1 cellular context compared by ENCODE assay signal in the genomic region with DNA sequence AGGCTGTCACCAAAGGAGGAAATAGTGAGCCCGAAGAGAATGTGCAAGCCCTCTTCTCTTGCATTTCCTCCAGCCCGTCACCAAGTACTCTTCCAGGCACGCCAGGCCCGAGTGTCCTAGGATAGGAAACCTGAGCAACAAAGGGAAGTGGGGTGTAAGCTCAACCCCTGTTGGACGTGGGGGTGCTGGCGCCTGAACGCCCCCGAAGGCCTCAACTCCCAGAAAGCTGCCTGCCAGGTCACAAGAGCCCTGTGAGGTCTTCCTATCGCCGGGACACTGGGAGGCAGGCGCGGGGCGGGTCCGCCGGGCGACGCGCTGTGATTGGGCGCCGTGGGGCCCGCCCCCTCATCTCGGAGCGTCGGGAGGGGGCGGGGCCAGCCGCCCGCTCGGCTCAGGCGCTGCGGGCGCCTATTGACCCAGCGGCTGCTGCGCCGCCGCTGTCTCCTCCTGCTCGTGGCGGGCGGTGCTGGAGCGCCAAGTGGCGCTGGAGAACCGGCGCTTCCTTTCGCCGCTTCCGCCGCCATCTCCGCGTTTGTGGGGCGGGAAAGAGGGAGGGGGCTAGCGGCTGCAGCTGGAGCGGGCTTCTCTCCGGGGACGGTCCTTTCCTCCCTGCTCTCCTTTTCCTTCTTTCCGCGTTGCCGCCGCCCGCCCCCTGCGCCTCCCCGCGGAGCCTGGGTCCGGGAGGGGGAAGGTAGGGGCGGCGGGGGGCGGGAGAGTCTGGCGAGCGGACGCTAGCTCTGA.
TF ChIP-seq lines count a peak whose summit lies in the region.

No MANE protein-coding gene starts in this region.

TF ChIP-seq in HepG2, 621 proteins besides CTCF, POLR2A, EP300 and RAD21 (continued from another document and continues in another):
- TF ChIP-seq, protein P1, sequence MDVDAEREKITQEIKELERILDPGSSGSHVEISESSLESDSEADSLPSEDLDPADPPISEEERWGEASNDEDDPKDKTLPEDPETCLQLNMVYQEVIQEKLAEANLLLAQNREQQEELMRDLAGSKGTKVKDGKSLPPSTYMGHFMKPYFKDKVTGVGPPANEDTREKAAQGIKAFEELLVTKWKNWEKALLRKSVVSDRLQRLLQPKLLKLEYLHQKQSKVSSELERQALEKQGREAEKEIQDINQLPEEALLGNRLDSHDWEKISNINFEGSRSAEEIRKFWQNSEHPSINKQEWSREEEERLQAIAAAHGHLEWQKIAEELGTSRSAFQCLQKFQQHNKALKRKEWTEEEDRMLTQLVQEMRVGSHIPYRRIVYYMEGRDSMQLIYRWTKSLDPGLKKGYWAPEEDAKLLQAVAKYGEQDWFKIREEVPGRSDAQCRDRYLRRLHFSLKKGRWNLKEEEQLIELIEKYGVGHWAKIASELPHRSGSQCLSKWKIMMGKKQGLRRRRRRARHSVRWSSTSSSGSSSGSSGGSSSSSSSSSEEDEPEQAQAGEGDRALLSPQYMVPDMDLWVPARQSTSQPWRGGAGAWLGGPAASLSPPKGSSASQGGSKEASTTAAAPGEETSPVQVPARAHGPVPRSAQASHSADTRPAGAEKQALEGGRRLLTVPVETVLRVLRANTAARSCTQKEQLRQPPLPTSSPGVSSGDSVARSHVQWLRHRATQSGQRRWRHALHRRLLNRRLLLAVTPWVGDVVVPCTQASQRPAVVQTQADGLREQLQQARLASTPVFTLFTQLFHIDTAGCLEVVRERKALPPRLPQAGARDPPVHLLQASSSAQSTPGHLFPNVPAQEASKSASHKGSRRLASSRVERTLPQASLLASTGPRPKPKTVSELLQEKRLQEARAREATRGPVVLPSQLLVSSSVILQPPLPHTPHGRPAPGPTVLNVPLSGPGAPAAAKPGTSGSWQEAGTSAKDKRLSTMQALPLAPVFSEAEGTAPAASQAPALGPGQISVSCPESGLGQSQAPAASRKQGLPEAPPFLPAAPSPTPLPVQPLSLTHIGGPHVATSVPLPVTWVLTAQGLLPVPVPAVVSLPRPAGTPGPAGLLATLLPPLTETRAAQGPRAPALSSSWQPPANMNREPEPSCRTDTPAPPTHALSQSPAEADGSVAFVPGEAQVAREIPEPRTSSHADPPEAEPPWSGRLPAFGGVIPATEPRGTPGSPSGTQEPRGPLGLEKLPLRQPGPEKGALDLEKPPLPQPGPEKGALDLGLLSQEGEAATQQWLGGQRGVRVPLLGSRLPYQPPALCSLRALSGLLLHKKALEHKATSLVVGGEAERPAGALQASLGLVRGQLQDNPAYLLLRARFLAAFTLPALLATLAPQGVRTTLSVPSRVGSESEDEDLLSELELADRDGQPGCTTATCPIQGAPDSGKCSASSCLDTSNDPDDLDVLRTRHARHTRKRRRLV (CRISPR knock-in tag; IDR thresholded peaks at IDR 0.05): 0 out of 2 replicates have a peak, but pooled peaks have one; percentile 46
- TF ChIP-seq, protein P2, sequence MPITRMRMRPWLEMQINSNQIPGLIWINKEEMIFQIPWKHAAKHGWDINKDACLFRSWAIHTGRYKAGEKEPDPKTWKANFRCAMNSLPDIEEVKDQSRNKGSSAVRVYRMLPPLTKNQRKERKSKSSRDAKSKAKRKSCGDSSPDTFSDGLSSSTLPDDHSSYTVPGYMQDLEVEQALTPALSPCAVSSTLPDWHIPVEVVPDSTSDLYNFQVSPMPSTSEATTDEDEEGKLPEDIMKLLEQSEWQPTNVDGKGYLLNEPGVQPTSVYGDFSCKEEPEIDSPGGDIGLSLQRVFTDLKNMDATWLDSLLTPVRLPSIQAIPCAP (CRISPR knock-in tag; IDR thresholded peaks at IDR 0.05; ENCODE audit: low read depth): no peak
- peak; percentile 68; the same call in 1 of the 2 replicates for TF ChIP-seq POGZ (CRISPR knock-in tag; IDR thresholded peaks at IDR 0.05)
- TF ChIP-seq HNRNPK (IDR thresholded peaks at IDR 0.05; ENCODE audit: low read depth, low read length, poor library complexity, severe bottlenecking): peak; percentile 23
- TF ChIP-seq ZNF616 (CRISPR knock-in tag; IDR thresholded peaks at IDR 0.05; ENCODE audit: low read depth): peak; percentile 57; the same call in 1 of the 2 replicates
- TF ChIP-seq, protein P3, sequence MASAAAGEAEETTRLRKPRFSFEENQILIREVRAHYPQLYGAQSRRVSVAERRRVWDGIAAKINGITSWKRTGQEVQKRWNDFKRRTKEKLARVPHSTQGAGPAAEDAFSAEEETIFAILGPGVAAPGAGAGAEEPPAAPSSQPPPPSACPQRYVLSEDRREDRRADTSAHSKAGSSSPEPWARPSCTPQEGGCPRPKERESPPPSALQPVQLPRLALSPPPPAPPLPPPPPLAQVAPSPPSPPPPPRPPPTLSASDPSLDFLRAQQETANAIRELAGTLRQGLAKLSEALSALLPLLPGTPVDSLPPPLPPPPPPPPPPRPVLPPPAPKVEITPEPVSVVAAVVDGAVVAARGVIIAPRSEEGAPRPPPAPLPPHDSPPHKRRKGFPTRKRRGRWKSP (CRISPR knock-in tag; IDR thresholded peaks at IDR 0.05): peak; percentile 82
- no peak for TF ChIP-seq SYNCRIP (IDR thresholded peaks at IDR 0.05; ENCODE audit: insufficient read depth, low read depth, low read length)
- 0 out of 2 replicates have a peak, but pooled peaks have one; percentile 28 for TF ChIP-seq ZNF768 (CRISPR knock-in tag; IDR thresholded peaks at IDR 0.05)
- no peak for TF ChIP-seq SP140L (CRISPR knock-in tag; IDR thresholded peaks at IDR 0.05; ENCODE audit: borderline replicate concordance)
- no peak for TF ChIP-seq ZNF33B (CRISPR knock-in tag; IDR thresholded peaks at IDR 0.05)
- no peak for TF ChIP-seq ZNF547 (CRISPR knock-in tag; IDR thresholded peaks at IDR 0.05)
- TF ChIP-seq, protein P4, sequence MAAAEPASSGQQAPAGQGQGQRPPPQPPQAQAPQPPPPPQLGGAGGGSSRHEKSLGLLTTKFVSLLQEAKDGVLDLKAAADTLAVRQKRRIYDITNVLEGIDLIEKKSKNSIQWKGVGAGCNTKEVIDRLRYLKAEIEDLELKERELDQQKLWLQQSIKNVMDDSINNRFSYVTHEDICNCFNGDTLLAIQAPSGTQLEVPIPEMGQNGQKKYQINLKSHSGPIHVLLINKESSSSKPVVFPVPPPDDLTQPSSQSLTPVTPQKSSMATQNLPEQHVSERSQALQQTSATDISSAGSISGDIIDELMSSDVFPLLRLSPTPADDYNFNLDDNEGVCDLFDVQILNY (CRISPR knock-in tag; conservative IDR thresholded peaks at IDR 0.05): 0 out of 2 replicates have a peak, but pooled peaks have one; percentile 8
- TF ChIP-seq, protein P5, sequence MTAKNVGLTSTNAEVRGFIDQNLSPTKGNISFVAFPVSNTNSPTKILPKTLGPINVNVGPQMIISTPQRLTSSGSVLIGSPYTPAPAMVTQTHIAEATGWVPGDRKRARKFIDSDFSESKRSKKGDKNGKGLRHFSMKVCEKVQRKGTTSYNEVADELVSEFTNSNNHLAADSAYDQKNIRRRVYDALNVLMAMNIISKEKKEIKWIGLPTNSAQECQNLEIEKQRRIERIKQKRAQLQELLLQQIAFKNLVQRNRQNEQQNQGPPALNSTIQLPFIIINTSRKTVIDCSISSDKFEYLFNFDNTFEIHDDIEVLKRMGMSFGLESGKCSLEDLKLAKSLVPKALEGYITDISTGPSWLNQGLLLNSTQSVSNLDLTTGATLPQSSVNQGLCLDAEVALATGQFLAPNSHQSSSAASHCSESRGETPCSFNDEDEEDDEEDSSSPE (CRISPR knock-in tag; IDR thresholded peaks at IDR 0.05): peak; percentile 65
- TF ChIP-seq ZC3H4 (CRISPR knock-in tag; IDR thresholded peaks at IDR 0.05; ENCODE audit: borderline replicate concordance): no peak
- TF ChIP-seq EEA1 (CRISPR knock-in tag; IDR thresholded peaks at IDR 0.05; ENCODE audit: borderline replicate concordance): no peak; the same call in 1 of the 2 replicates
- TF ChIP-seq ZNF460 (CRISPR knock-in tag; IDR thresholded peaks at IDR 0.05; ENCODE audit: borderline replicate concordance): peak; percentile 16; the same call in 1 of the 2 replicates
- TF ChIP-seq, protein P6, sequence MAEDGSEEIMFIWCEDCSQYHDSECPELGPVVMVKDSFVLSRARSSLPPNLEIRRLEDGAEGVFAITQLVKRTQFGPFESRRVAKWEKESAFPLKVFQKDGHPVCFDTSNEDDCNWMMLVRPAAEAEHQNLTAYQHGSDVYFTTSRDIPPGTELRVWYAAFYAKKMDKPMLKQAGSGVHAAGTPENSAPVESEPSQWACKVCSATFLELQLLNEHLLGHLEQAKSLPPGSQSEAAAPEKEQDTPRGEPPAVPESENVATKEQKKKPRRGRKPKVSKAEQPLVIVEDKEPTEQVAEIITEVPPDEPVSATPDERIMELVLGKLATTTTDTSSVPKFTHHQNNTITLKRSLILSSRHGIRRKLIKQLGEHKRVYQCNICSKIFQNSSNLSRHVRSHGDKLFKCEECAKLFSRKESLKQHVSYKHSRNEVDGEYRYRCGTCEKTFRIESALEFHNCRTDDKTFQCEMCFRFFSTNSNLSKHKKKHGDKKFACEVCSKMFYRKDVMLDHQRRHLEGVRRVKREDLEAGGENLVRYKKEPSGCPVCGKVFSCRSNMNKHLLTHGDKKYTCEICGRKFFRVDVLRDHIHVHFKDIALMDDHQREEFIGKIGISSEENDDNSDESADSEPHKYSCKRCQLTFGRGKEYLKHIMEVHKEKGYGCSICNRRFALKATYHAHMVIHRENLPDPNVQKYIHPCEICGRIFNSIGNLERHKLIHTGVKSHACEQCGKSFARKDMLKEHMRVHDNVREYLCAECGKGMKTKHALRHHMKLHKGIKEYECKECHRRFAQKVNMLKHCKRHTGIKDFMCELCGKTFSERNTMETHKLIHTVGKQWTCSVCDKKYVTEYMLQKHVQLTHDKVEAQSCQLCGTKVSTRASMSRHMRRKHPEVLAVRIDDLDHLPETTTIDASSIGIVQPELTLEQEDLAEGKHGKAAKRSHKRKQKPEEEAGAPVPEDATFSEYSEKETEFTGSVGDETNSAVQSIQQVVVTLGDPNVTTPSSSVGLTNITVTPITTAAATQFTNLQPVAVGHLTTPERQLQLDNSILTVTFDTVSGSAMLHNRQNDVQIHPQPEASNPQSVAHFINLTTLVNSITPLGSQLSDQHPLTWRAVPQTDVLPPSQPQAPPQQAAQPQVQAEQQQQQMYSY (CRISPR knock-in tag; IDR thresholded peaks at IDR 0.05): no peak
- TF ChIP-seq GABPB1 (CRISPR knock-in tag; IDR thresholded peaks at IDR 0.05): no peak; the same call in none of the 2 replicates
- TF ChIP-seq, protein P7, sequence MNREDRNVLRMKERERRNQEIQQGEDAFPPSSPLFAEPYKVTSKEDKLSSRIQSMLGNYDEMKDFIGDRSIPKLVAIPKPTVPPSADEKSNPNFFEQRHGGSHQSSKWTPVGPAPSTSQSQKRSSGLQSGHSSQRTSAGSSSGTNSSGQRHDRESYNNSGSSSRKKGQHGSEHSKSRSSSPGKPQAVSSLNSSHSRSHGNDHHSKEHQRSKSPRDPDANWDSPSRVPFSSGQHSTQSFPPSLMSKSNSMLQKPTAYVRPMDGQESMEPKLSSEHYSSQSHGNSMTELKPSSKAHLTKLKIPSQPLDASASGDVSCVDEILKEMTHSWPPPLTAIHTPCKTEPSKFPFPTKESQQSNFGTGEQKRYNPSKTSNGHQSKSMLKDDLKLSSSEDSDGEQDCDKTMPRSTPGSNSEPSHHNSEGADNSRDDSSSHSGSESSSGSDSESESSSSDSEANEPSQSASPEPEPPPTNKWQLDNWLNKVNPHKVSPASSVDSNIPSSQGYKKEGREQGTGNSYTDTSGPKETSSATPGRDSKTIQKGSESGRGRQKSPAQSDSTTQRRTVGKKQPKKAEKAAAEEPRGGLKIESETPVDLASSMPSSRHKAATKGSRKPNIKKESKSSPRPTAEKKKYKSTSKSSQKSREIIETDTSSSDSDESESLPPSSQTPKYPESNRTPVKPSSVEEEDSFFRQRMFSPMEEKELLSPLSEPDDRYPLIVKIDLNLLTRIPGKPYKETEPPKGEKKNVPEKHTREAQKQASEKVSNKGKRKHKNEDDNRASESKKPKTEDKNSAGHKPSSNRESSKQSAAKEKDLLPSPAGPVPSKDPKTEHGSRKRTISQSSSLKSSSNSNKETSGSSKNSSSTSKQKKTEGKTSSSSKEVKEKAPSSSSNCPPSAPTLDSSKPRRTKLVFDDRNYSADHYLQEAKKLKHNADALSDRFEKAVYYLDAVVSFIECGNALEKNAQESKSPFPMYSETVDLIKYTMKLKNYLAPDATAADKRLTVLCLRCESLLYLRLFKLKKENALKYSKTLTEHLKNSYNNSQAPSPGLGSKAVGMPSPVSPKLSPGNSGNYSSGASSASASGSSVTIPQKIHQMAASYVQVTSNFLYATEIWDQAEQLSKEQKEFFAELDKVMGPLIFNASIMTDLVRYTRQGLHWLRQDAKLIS (CRISPR knock-in tag; IDR thresholded peaks at IDR 0.05): no peak
- TF ChIP-seq ZNF232 (CRISPR knock-in tag; IDR thresholded peaks at IDR 0.05; ENCODE audit: borderline replicate concordance): peak; percentile 71; the same call in 1 of the 2 replicates
- TF ChIP-seq, protein P8, sequence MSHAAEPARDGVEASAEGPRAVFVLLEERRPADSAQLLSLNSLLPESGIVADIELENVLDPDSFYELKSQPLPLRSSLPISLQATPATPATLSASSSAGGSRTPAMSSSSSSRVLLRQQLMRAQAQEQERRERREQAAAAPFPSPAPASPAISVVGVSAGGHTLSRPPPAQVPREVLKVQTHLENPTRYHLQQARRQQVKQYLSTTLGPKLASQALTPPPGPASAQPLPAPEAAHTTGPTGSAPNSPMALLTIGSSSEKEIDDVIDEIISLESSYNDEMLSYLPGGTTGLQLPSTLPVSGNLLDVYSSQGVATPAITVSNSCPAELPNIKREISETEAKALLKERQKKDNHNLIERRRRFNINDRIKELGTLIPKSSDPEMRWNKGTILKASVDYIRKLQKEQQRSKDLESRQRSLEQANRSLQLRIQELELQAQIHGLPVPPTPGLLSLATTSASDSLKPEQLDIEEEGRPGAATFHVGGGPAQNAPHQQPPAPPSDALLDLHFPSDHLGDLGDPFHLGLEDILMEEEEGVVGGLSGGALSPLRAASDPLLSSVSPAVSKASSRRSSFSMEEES (CRISPR knock-in tag; IDR thresholded peaks at IDR 0.05): no peak
- no peak for TF ChIP-seq ZMYM3 (CRISPR knock-in tag; IDR thresholded peaks at IDR 0.05)
- TF ChIP-seq, protein P9, sequence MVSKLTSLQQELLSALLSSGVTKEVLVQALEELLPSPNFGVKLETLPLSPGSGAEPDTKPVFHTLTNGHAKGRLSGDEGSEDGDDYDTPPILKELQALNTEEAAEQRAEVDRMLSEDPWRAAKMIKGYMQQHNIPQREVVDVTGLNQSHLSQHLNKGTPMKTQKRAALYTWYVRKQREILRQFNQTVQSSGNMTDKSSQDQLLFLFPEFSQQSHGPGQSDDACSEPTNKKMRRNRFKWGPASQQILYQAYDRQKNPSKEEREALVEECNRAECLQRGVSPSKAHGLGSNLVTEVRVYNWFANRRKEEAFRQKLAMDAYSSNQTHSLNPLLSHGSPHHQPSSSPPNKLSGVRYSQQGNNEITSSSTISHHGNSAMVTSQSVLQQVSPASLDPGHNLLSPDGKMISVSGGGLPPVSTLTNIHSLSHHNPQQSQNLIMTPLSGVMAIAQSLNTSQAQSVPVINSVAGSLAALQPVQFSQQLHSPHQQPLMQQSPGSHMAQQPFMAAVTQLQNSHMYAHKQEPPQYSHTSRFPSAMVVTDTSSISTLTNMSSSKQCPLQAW (CRISPR knock-in tag; IDR thresholded peaks at IDR 0.05): peak; percentile 70
- peak; percentile 90 for TF ChIP-seq ZFX (CRISPR knock-in tag; IDR thresholded peaks at IDR 0.05; ENCODE audit: low read depth)
- TF ChIP-seq PTBP1 (IDR thresholded peaks at IDR 0.05; ENCODE audit: low read depth, low read length, poor library complexity, severe bottlenecking): peak; percentile 8
- no peak for TF ChIP-seq ZBTB42 (CRISPR knock-in tag; IDR thresholded peaks at IDR 0.05)
- TF ChIP-seq, protein P10, sequence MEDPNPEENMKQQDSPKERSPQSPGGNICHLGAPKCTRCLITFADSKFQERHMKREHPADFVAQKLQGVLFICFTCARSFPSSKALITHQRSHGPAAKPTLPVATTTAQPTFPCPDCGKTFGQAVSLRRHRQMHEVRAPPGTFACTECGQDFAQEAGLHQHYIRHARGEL (CRISPR knock-in tag; IDR thresholded peaks at IDR 0.05): no peak
- 0 out of 2 replicates have a peak, but pooled peaks have one; percentile 3 for TF ChIP-seq ZNF484 (CRISPR knock-in tag; IDR thresholded peaks at IDR 0.05; ENCODE audit: borderline replicate concordance, low read depth)
- no peak for TF ChIP-seq NONO (IDR thresholded peaks at IDR 0.05)
- peak; percentile 81 for TF ChIP-seq NONO (CRISPR knock-in tag; conservative IDR thresholded peaks at IDR 0.05)
- TF ChIP-seq CHCHD3 (CRISPR knock-in tag; IDR thresholded peaks at IDR 0.05): no peak
- no peak for TF ChIP-seq SP1 (IDR thresholded peaks at IDR 0.05)
- TF ChIP-seq SP1 (CRISPR knock-in tag; IDR thresholded peaks at IDR 0.05): peak; percentile 54
